ENCODE assay signal across 18 cellular contexts in genomic region chr22:38080468-38080846, GRCh38. TPM values are rescaled to one million over a fixed set of nuclear protein-coding genes. Genes with fewer than 3 reads are reported as not detected.
DNase-seq lines count a peak whose midpoint lies in the region; ATAC-seq, FAIRE-seq and TF ChIP-seq lines count a peak whose summit lies in the region.
"Had no signal": no experiment of that assay in that cellular context is flagged by ENCODE, and none has a peak within 500 bp of the region (broad histone marks: within the 10 kb centered on the region; RNA-seq: fewer than 3 reads in every experiment).

No MANE protein-coding gene starts in this region.

- no peak overlapping the region for H3K9ac ChIP-seq in HepG2 (ENCODE audit: insufficient read depth, low read depth, low read length)

- H3K4me3 ChIP-seq in right lobe of liver (no peak overlapping the region), HepG2 (replicated peaks in 1 of 3; ENCODE audit: insufficient read depth in 1 of 3, low read depth in 2 of 3, low read length in 3 of 3) (no peak overlapping the region), hepatocyte (no peak overlapping the region), sigmoid colon (peak overlapping the region in 3 of 4 donors; percentile 30 to 41 (median 40)), WERI-Rb-1 (ENCODE audit: low read depth, low read length) (no peak overlapping the region)

- no peaks in the 10 kb centered on the region for H3K9me2 ChIP-seq in hepatocyte (replicated peaks; ENCODE audit: insufficient read depth)

- WGBS in right lobe of liver (ENCODE audit: insufficient coverage, low coverage, low lambda C conversion rate, missing lambda C conversion rate): 70% methylated on average over 2 of the region's 11 CpGs
- WGBS in HepG2 (ENCODE audit: low lambda C conversion rate): 95% methylated on average over 6 of the region's 11 CpGs
- 82% methylated on average over 11 of the region's 11 CpGs for WGBS in hepatocyte (ENCODE audit: low lambda C conversion rate, missing lambda C conversion rate)
- 70 to 82% methylated on average over 11 of the region's 11 CpGs for WGBS in sigmoid colon, 2 donors

- POLR2A ChIA-PET in HepG2 (lab: Yijun Ruan, JAX): no interaction called here

- TF ChIP-seq CTCF in right lobe of liver (IDR thresholded peaks at IDR 0.05) (no peak), HepG2 (CRISPR knock-in tag; IDR thresholded peaks at IDR 0.05) (no peak), hepatocyte (IDR thresholded peaks at IDR 0.05; ENCODE audit: poor library complexity) (no peak), sigmoid colon (IDR thresholded peaks at IDR 0.05) (no peak), WERI-Rb-1 (IDR thresholded peaks at IDR 0.05; ENCODE audit: low read depth, low read length) (no peak)

- TF ChIP-seq EP300 in HepG2 (IDR thresholded peaks at IDR 0.05; ENCODE audit: low read depth in 2 of 2, low read length in 2 of 2) (no peak), HepG2 (CRISPR knock-in tag; IDR thresholded peaks at IDR 0.05; ENCODE audit: borderline replicate concordance) (no peak), sigmoid colon (IDR thresholded peaks at IDR 0.05) (no peak)

- H2AFZ ChIP-seq in HepG2 (ENCODE audit: low read length) (no peak overlapping the region), hepatocyte (no peak overlapping the region)

- H3K27me3 ChIP-seq in right lobe of liver (no peaks in the 10 kb centered on the region), HepG2 (ENCODE audit: control insufficient read depth in 1 of 2, insufficient read depth in 2 of 2, low read length in 2 of 2) (no peaks in the 10 kb centered on the region), hepatocyte (peaks cover 14% of the 10 kb centered on the region), sigmoid colon (peaks cover 17 to 47% (median 43%) of the 10 kb centered on the region in 3 donors), WERI-Rb-1 (ENCODE audit: insufficient read depth, low read depth, severe bottlenecking) (no peaks in the 10 kb centered on the region)

- in situ Hi-C loops in HepG2 (cut with HindIII; ENCODE audit: extremely low pct_ligation_motif_present, low pct_unique_long_range_greater_than_20kb): no loop called here

- no peaks in the 10 kb centered on the region for H3K79me2 ChIP-seq in HepG2 (ENCODE audit: insufficient read depth, low read length)
- H3K79me2 ChIP-seq in hepatocyte: no peaks in the 10 kb centered on the region

- H4K20me1 ChIP-seq in HepG2 (ENCODE audit: insufficient read depth, low read length) (no peaks in the 10 kb centered on the region), hepatocyte (ENCODE audit: insufficient read depth, poor library complexity, severe bottlenecking) (no peaks in the 10 kb centered on the region)

- no TSS peak for BruUV-seq in HepG2 (replicated peaks; lab: Mats Ljungman, UMichigan)

- H3K9me3 ChIP-seq in right lobe of liver: no peaks in the 10 kb centered on the region
- no peaks in the 10 kb centered on the region for H3K9me3 ChIP-seq in HepG2 (ENCODE audit: low read length)
- H3K9me3 ChIP-seq in hepatocyte (ENCODE audit: low read depth): no peaks in the 10 kb centered on the region
- H3K9me3 ChIP-seq in sigmoid colon: no peaks in the 10 kb centered on the region
- H3K9me3 ChIP-seq in WERI-Rb-1 (ENCODE audit: severe bottlenecking): no peaks in the 10 kb centered on the region
- H3K9me3 ChIP-seq: tibial nerve had no signal

- no peak for TF ChIP-seq POLR2A in right lobe of liver (IDR thresholded peaks at IDR 0.05)
- TF ChIP-seq POLR2A in HepG2 (IDR thresholded peaks at IDR 0.05; ENCODE audit: insufficient read depth in 1 of 2, low read depth in 2 of 2, low read length in 2 of 2): no peak
- no peak for TF ChIP-seq POLR2A in sigmoid colon (IDR thresholded peaks at IDR 0.05)
- TF ChIP-seq POLR2A in H54 (IDR thresholded peaks at IDR 0.05; ENCODE audit: low read depth, low read length): no peak

- DNase-seq in right lobe of liver: peak in 2 of 3 donors; percentile 13 to 43
- no peak for DNase-seq in HepG2 (ENCODE audit: low spot score)
- DNase-seq in hepatocyte (ENCODE audit: low spot score): no peak
- DNase-seq in sigmoid colon: no peak
- no peak for DNase-seq in NCI-H1417 treated with DMSO at 0.1 percent for 48 hours (lab: John Stamatoyannopoulos, UW)
- no peak for DNase-seq in WERI-Rb-1
- no peak for DNase-seq in H54 (ENCODE audit: insufficient read length, low spot score)
- DNase-seq: activated CD4-positive, alpha-beta T cell treated with anti-CD3 and anti-CD28 coated beads, Interleukin-2, amount 50 U/mL, for 4 hours; activated T-cell treated with anti-CD3 and anti-CD28 coated beads, Interleukin-2, amount 50 U/mL, for 4 hours; GDM1; MV-4-11; naive thymus-derived CD4-positive, alpha-beta T cell; NCI-H2107; NCI-H526 treated with DMSO at 0.1 percent for 48 hours; PC-3 had no signal

- H3K36me3 ChIP-seq in right lobe of liver (no peaks in the 10 kb centered on the region), HepG2 (replicated peaks in 1 of 2; ENCODE audit: control insufficient read depth in 1 of 2, insufficient read depth in 2 of 2, low read length in 2 of 2) (peaks cover 2% of the 10 kb centered on the region in 2 experiments; a peak in 3 of 5 replicates), hepatocyte (replicated peaks; ENCODE audit: insufficient read depth, low read depth) (no peaks in the 10 kb centered on the region), sigmoid colon (peaks cover 0 to 3% (median 0%) of the 10 kb centered on the region in 4 donors), WERI-Rb-1 (no peaks in the 10 kb centered on the region; the same call in 1 of the 2 replicates)

- FAIRE-seq in HepG2 (lab: Jason Lieb, UNC): no peak
- no peak for FAIRE-seq in H54 (lab: Jason Lieb, UNC)

- no peak for TF ChIP-seq RAD21 in HepG2 (CRISPR knock-in tag; IDR thresholded peaks at IDR 0.05)

- H3K4me1 ChIP-seq in right lobe of liver: peaks cover 0 to 5% (median 0%) of the 10 kb centered on the region in 4 donors
- H3K4me1 ChIP-seq in HepG2 (ENCODE audit: insufficient read depth, low read length): no peaks in the 10 kb centered on the region
- H3K4me1 ChIP-seq in hepatocyte (ENCODE audit: insufficient read depth): peaks cover 11% of the 10 kb centered on the region
- H3K4me1 ChIP-seq in sigmoid colon: peaks cover 0 to 25% (median 24%) of the 10 kb centered on the region in 4 donors

- CTCF ChIA-PET in HepG2 (lab: Yijun Ruan, JAX; ENCODE audit: low intra/inter-chr PET ratio, low total read pairs): no interaction called here

- no peak for ATAC-seq in right lobe of liver
- ATAC-seq in HepG2: no peak
- no peak for ATAC-seq in GM21717 (IDR thresholded peaks at IDR 0.05; ENCODE audit: unreplicated experiment)
- ATAC-seq: naive thymus-derived CD4-positive, alpha-beta T cell had no signal

- H3K27ac ChIP-seq in right lobe of liver: no peak overlapping the region
- H3K27ac ChIP-seq in HepG2 (ENCODE audit: extremely low read length, insufficient read depth, low read length): no peak overlapping the region
- no peak overlapping the region for H3K27ac ChIP-seq in hepatocyte
- no peak overlapping the region for H3K27ac ChIP-seq in sigmoid colon
- no peak overlapping the region for H3K27ac ChIP-seq in WERI-Rb-1

- intact Hi-C loops in right lobe of liver (cut with DNase I) (no loop called here), HepG2 (cut with micrococcal nuclease; ENCODE audit: unreplicated experiment) (no loop called here), sigmoid colon (cut with DNase I) (no loop called here)

- H3K4me2 ChIP-seq in HepG2 (ENCODE audit: low read depth, low read length) (no peak overlapping the region), hepatocyte (peak overlapping the region; percentile 86)

RNA-seq across cellular contexts. Expression of gene SLC16A8, which starts 3.5 kb away (rescaled TPM):
- not detected for total RNA-seq in right lobe of liver
- not detected in 2 replicates for total RNA-seq in HepG2 (2016; rRNA removed; fragmentation: Illumina TruSeq; extraction: Trizol)
- not detected in 2 replicates for total RNA-seq in HepG2 (2016; cell fraction: cytosol; rRNA removed; fragmentation: Illumina TruSeq; extraction: Trizol; ENCODE audit: low read depth)
- total RNA-seq in HepG2 (2016; cell fraction: insoluble cytoplasmic fraction; rRNA removed; fragmentation: Illumina TruSeq; extraction: Trizol): not detected in 2 replicates
- not detected in 2 replicates for total RNA-seq in HepG2 (2016; cell fraction: membrane; rRNA removed; fragmentation: Illumina TruSeq; extraction: Trizol)
- not detected in 2 replicates for total RNA-seq in HepG2 (2016; cell fraction: nucleus; rRNA removed; fragmentation: Illumina TruSeq; extraction: Trizol)
- not detected in 2 replicates for polyA plus RNA-seq in HepG2 (2011; rRNA removed)
- polyA plus RNA-seq in HepG2 (2011; cell fraction: cytosol; rRNA removed): not detected in 2 replicates
- polyA plus RNA-seq in HepG2 (2011; cell fraction: nucleus; rRNA removed): not detected in 2 replicates
- polyA plus RNA-seq in HepG2 (2012): 0.44 and 0.49 TPM in 2 replicates
- polyA plus RNA-seq in HepG2 (2016; cell fraction: cytosol; fragmentation: Illumina TruSeq; extraction: Trizol; ENCODE audit: low read depth): not detected in 2 replicates
- polyA plus RNA-seq in HepG2 (2016; cell fraction: insoluble cytoplasmic fraction; fragmentation: Illumina TruSeq; extraction: Trizol; ENCODE audit: low read depth): not detected in 2 replicates
- not detected in 2 replicates for polyA plus RNA-seq in HepG2 (2016; cell fraction: membrane; fragmentation: Illumina TruSeq; extraction: Trizol; ENCODE audit: low read depth)
- polyA plus RNA-seq in HepG2 (2016; cell fraction: nucleus; fragmentation: Illumina TruSeq; extraction: Trizol; ENCODE audit: insufficient read depth, low read depth): not detected in 2 replicates
- polyA minus RNA-seq in HepG2 (2011; rRNA and poly(A)+ RNA removed; ENCODE audit: low replicate concordance): not detected in 2 replicates
- polyA minus RNA-seq in HepG2 (2011; cell fraction: cytosol; rRNA and poly(A)+ RNA removed): not detected in 2 replicates
- not detected in 2 replicates for polyA minus RNA-seq in HepG2 (2011; cell fraction: nucleus; rRNA and poly(A)+ RNA removed)
- not detected in 2 replicates for total RNA-seq in hepatocyte
- 0.63 and 1.6 TPM in 2 replicates for polyA plus RNA-seq in hepatocyte
- total RNA-seq in sigmoid colon: under 1 TPM in 2 of 4 donors, not detected in 2; 0.55 to 0.71 TPM
- under 1 TPM in 1 of 3 donors, not detected in 2; 0.20 TPM for polyA plus RNA-seq in sigmoid colon
- total RNA-seq: activated T-cell treated with anti-CD3 and anti-CD28 coated beads, Interleukin-2, amount 50 U/mL, for 4 hours; naive thymus-derived CD4-positive, alpha-beta T cell; PC-3 had no signal
- polyA plus RNA-seq: naive thymus-derived CD4-positive, alpha-beta T cell had no signal

RNA-seq across cellular contexts. Expression of gene PICK1, which starts 23.3 kb away (rescaled TPM):
- total RNA-seq in right lobe of liver (10 to 100 TPM; 13.0 to 26.4 (median 20.3) TPM), HepG2 (2016; rRNA removed; fragmentation: Illumina TruSeq; extraction: Trizol) (16.0 and 19.3 TPM in 2 replicates), hepatocyte (26.2 and 42.7 TPM in 2 replicates), sigmoid colon (10 to 100 TPM; 14.3 to 21.7 (median 17.2) TPM)
- total RNA-seq in HepG2 (2016; cell fraction: cytosol; rRNA removed; fragmentation: Illumina TruSeq; extraction: Trizol; ENCODE audit: low read depth): 5.2 and 7.0 TPM in 2 replicates
- 12.5 and 21.2 TPM in 2 replicates for total RNA-seq in HepG2 (2016; cell fraction: insoluble cytoplasmic fraction; rRNA removed; fragmentation: Illumina TruSeq; extraction: Trizol)
- 5.1 and 6.4 TPM in 2 replicates for total RNA-seq in HepG2 (2016; cell fraction: membrane; rRNA removed; fragmentation: Illumina TruSeq; extraction: Trizol)
- 23.0 and 24.4 TPM in 2 replicates for total RNA-seq in HepG2 (2016; cell fraction: nucleus; rRNA removed; fragmentation: Illumina TruSeq; extraction: Trizol)
- polyA plus RNA-seq in HepG2 (2011; rRNA removed) (25.3 and 28.9 TPM in 2 replicates), hepatocyte (43.1 and 54.9 TPM in 2 replicates), sigmoid colon (10 to 100 TPM; 21.0 to 38.9 (median 25.4) TPM)
- polyA plus RNA-seq in HepG2 (2011; cell fraction: cytosol; rRNA removed): 16.7 and 22.6 TPM in 2 replicates
- 156 and 186 TPM in 2 replicates for polyA plus RNA-seq in HepG2 (2011; cell fraction: nucleus; rRNA removed)
- polyA plus RNA-seq in HepG2 (2012): 11.1 and 11.5 TPM in 2 replicates
- polyA plus RNA-seq in HepG2 (2016; cell fraction: cytosol; fragmentation: Illumina TruSeq; extraction: Trizol; ENCODE audit: low read depth): 1.6 and 2.0 TPM in 2 replicates
- 13.6 and 16.4 TPM in 2 replicates for polyA plus RNA-seq in HepG2 (2016; cell fraction: insoluble cytoplasmic fraction; fragmentation: Illumina TruSeq; extraction: Trizol; ENCODE audit: low read depth)
- polyA plus RNA-seq in HepG2 (2016; cell fraction: membrane; fragmentation: Illumina TruSeq; extraction: Trizol; ENCODE audit: low read depth): 2.3 and 3.1 TPM in 2 replicates
- polyA plus RNA-seq in HepG2 (2016; cell fraction: nucleus; fragmentation: Illumina TruSeq; extraction: Trizol; ENCODE audit: insufficient read depth, low read depth): 45.3 and 47.7 TPM in 2 replicates
- polyA minus RNA-seq in HepG2 (2011; rRNA and poly(A)+ RNA removed; ENCODE audit: low replicate concordance): 19.1 and 21.9 TPM in 2 replicates
- 5.4 and 6.4 TPM in 2 replicates for polyA minus RNA-seq in HepG2 (2011; cell fraction: cytosol; rRNA and poly(A)+ RNA removed)
- 26.1 and 32.8 TPM in 2 replicates for polyA minus RNA-seq in HepG2 (2011; cell fraction: nucleus; rRNA and poly(A)+ RNA removed)

RNA-seq across cellular contexts. Expression of gene BAIAP2L2, which starts 30.0 kb away (rescaled TPM):
- total RNA-seq in right lobe of liver (1 to 10 TPM in 3 of 6 experiments, under 1 TPM in 3; 0.79 to 5.0 (median 1.4) TPM), HepG2 (2016; rRNA removed; fragmentation: Illumina TruSeq; extraction: Trizol) (3.0 and 4.4 TPM in 2 replicates), hepatocyte (3.3 and 4.4 TPM in 2 replicates), sigmoid colon (under 1 TPM; 0.16 to 0.71 (median 0.27) TPM)
- 2.2 and 2.3 TPM in 2 replicates for total RNA-seq in HepG2 (2016; cell fraction: cytosol; rRNA removed; fragmentation: Illumina TruSeq; extraction: Trizol; ENCODE audit: low read depth)
- 1.8 and 4.6 TPM in 2 replicates for total RNA-seq in HepG2 (2016; cell fraction: insoluble cytoplasmic fraction; rRNA removed; fragmentation: Illumina TruSeq; extraction: Trizol)
- 2.9 and 3.5 TPM in 2 replicates for total RNA-seq in HepG2 (2016; cell fraction: membrane; rRNA removed; fragmentation: Illumina TruSeq; extraction: Trizol)
- total RNA-seq in HepG2 (2016; cell fraction: nucleus; rRNA removed; fragmentation: Illumina TruSeq; extraction: Trizol): 3.9 and 4.3 TPM in 2 replicates
- polyA plus RNA-seq in HepG2 (2011; rRNA removed) (7.5 and 8.4 TPM in 2 replicates), hepatocyte (8.2 and 8.8 TPM in 2 replicates), sigmoid colon (10 to 100 TPM; 25.8 to 48.7 (median 34.7) TPM)
- polyA plus RNA-seq in HepG2 (2011; cell fraction: cytosol; rRNA removed): 3.0 and 4.7 TPM in 2 replicates
- polyA plus RNA-seq in HepG2 (2011; cell fraction: nucleus; rRNA removed): 77.2 and 103 TPM in 2 replicates
- 5.6 and 7.7 TPM in 2 replicates for polyA plus RNA-seq in HepG2 (2012)
- 3.1 and 3.4 TPM in 2 replicates for polyA plus RNA-seq in HepG2 (2016; cell fraction: cytosol; fragmentation: Illumina TruSeq; extraction: Trizol; ENCODE audit: low read depth)
- 4.8 and 7.0 TPM in 2 replicates for polyA plus RNA-seq in HepG2 (2016; cell fraction: insoluble cytoplasmic fraction; fragmentation: Illumina TruSeq; extraction: Trizol; ENCODE audit: low read depth)
- 4.5 TPM in 2 replicates for polyA plus RNA-seq in HepG2 (2016; cell fraction: membrane; fragmentation: Illumina TruSeq; extraction: Trizol; ENCODE audit: low read depth)
- 34.3 and 34.8 TPM in 2 replicates for polyA plus RNA-seq in HepG2 (2016; cell fraction: nucleus; fragmentation: Illumina TruSeq; extraction: Trizol; ENCODE audit: insufficient read depth, low read depth)
- 0.23 and 3.8 TPM in 2 replicates for polyA minus RNA-seq in HepG2 (2011; rRNA and poly(A)+ RNA removed; ENCODE audit: low replicate concordance)
- polyA minus RNA-seq in HepG2 (2011; cell fraction: cytosol; rRNA and poly(A)+ RNA removed): 3.0 and 4.1 TPM in 2 replicates
- 4.5 and 5.1 TPM in 2 replicates for polyA minus RNA-seq in HepG2 (2011; cell fraction: nucleus; rRNA and poly(A)+ RNA removed)
- total RNA-seq: cerebellum had no signal
- polyA plus RNA-seq: naive thymus-derived CD4-positive, alpha-beta T cell had no signal

Comparison
In these comparisons a context has a peak if more than half of its experiments do, and no peak if none do; other contexts are left out.
1. DNase-seq: peak in right lobe of liver (2 of 3); none in HepG2 (single experiment), hepatocyte (single experiment), sigmoid colon (single experiment), NCI-H1417 treated with DMSO at 0.1 percent for 48 hours (single experiment), WERI-Rb-1 (single experiment) and H54 (single experiment).
2. H3K4me3 ChIP-seq: peak in sigmoid colon (3 of 4); none in right lobe of liver (0 of 3), HepG2 (0 of 3), hepatocyte (single experiment) and WERI-Rb-1 (single experiment).